ENCODE assay signal across 10 cellular contexts in genomic region chr11:115005663-115006062, GRCh38.
"Had no signal": no experiment of that assay in that cellular context is flagged by ENCODE, and none has a peak within 500 bp of the region (broad histone marks: within the 10 kb centered on the region; RNA-seq: fewer than 3 reads in every experiment).

No MANE protein-coding gene starts in this region.

- FAIRE-seq: H54 had no signal

- H3K4me1 ChIP-seq: HAP-1 had no signal

- H3K27ac Mint-ChIP-seq: GM23338, H9, HFFc6 had no signal

- DNase-seq: GM23248, GOT3, H7, H9, HCEC 1CT, HFFc6 had no signal

- H3K4me2 ChIP-seq: GM23338 had no signal

- ATAC-seq: GM23338, HCT116 had no signal

- H3K9me3 ChIP-seq: HAP-1 had no signal

- H3K27ac ChIP-seq: GM23248 had no signal

- H3K4me1 Mint-ChIP-seq: GM23338 had no signal

- H3K4me3 Mint-ChIP-seq: GM23338, H9, HFFc6 had no signal

- H3K36me3 ChIP-seq: HAP-1 had no signal

- H3K9ac ChIP-seq: GM23248 had no signal

- H3K4me3 ChIP-seq: GM23248, GM23338, HAP-1 had no signal

- H3K9me3 Mint-ChIP-seq: GM23338, H9 had no signal

- H2AFZ ChIP-seq: GM23248, GM23338 had no signal
